In the genomic region with DNA sequence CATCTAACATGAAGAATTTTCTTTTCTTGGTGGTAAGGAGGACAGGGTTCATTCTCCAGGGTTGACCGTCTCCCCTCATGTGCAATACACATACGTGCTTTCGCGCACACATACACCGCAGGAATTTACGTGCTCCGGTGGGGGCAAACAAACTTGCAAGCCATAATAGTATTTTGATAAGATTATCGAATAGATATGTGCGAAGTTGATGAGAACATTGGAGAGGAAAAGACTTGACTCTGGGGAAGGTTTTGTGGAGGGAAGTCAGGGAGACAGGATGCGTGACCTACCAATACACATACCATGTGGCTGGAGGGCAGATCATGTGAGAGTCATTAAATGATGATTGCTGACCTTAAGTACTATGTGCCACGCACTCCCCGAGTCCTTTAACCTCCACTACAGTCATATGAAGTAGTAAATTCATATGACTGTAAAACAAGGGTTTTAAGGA, we compare ENCODE assay signal across 8 cellular contexts. TPM values are rescaled to one million over a fixed set of nuclear protein-coding genes. Genes with fewer than 3 reads are reported as not detected.
DNase-seq lines count a peak whose midpoint lies in the region; ATAC-seq and TF ChIP-seq lines count a peak whose summit lies in the region.

No MANE protein-coding gene starts in this region.

- CTCF ChIA-PET in IMR-90 (lab: Yijun Ruan, JAX): no interaction called here

- H3K36me3 ChIP-seq in IMR-90 (ENCODE audit: control insufficient read depth, insufficient read depth, low read length): no peaks in the 10 kb centered on the region

- H2BK120ac ChIP-seq in IMR-90 (ENCODE audit: low read depth, low read length): no peak overlapping the region

- DNase-seq in EH (ENCODE audit: low read depth): peak; percentile 69
- peak; percentile 31 for DNase-seq in IMR-90
- DNase-seq in activated CD4-positive, alpha-beta T cell treated with anti-CD3 and anti-CD28 coated beads, Interleukin-2, amount 50 U/mL, for 48 hours: peak; percentile 31 to 35
- peak; percentile 33 for DNase-seq in stimulated activated naive CD8-positive, alpha-beta T cell treated with anti-CD3 and anti-CD28 coated beads, Interleukin-15, Interleukin-2, amounts not matched to agents 100 U/mL and 50 U/mL, for 24 hours
- no peak for DNase-seq in H4 (ENCODE audit: low spot score)
- no peak for DNase-seq in pons (ENCODE audit: low spot score)

- peak overlapping the region; percentile 26 for H2AFZ ChIP-seq in IMR-90 (replicated peaks; ENCODE audit: low read length, poor library complexity)

- no peaks in the 10 kb centered on the region for H3K27me3 ChIP-seq in IMR-90 (ENCODE audit: control insufficient read depth, insufficient read depth, low read length)

- ATAC-seq in IMR-90 (ENCODE audit: low read depth): no peak
- peak; percentile 21 for ATAC-seq in stimulated activated naive CD8-positive, alpha-beta T cell treated with anti-CD3 and anti-CD28 coated beads, Interleukin-15, Interleukin-2, amounts not matched to agents 100 U/mL and 50 U/mL, for 24 hours
- ATAC-seq in HG02763 (IDR thresholded peaks at IDR 0.05; ENCODE audit: unreplicated experiment): no peak

- no peak overlapping the region for H3K27ac ChIP-seq in IMR-90 (ENCODE audit: insufficient read depth, low read length)

- H4K8ac ChIP-seq in IMR-90 (ENCODE audit: low read depth in 2 of 2, low read length in 2 of 2): peak overlapping the region; percentile 5 to 89; a peak in 3 of 4 replicates

- no peak for TF ChIP-seq CTCF in IMR-90 (conservative IDR thresholded peaks at IDR 0.05; ENCODE audit: low read depth, low read length)

- H2AK9ac ChIP-seq in IMR-90 (replicated peaks; ENCODE audit: low read depth, low read length, poor library complexity): no peak overlapping the region

- no peak overlapping the region for H2BK20ac ChIP-seq in IMR-90 (ENCODE audit: low read depth, low read length)

- H3K4me3 ChIP-seq in IMR-90 (ENCODE audit: insufficient read depth, low read depth, low read length) (peak overlapping the region; percentile 88), iPS-11a (ENCODE audit: low read depth, low read length) (peak overlapping the region; percentile 94)

- no peak for TF ChIP-seq POLR2A in IMR-90 (IDR thresholded peaks at IDR 0.05; ENCODE audit: low read depth, low read length)

- no peaks in the 10 kb centered on the region for H3K9me3 ChIP-seq in IMR-90 (ENCODE audit: control insufficient read depth, insufficient read depth, low read length)

- H4K20me1 ChIP-seq in IMR-90 (ENCODE audit: insufficient read depth, low read length): no peaks in the 10 kb centered on the region

- peak overlapping the region; percentile 5; the same call in 1 of the 2 replicates for H3K9ac ChIP-seq in IMR-90 (ENCODE audit: low read depth, low read length)

- peaks cover 2 to 23% of the 10 kb centered on the region in 2 experiments for H3K79me1 ChIP-seq in IMR-90 (ENCODE audit: low read depth in 1 of 2, low read length in 2 of 2)

- no peak overlapping the region for H3K14ac ChIP-seq in IMR-90 (replicated peaks; ENCODE audit: low read depth, low read length)

- peak overlapping the region; percentile 93 for H3K4me2 ChIP-seq in IMR-90 (ENCODE audit: low read depth, low read length)

- no peak overlapping the region for H2BK5ac ChIP-seq in IMR-90 (ENCODE audit: low read depth, low read length, poor library complexity, severe bottlenecking)

- POLR2A ChIA-PET in IMR-90 (lab: Charles Lee; ENCODE audit: unreplicated experiment): no interaction called here

- no peak overlapping the region for H3K23ac ChIP-seq in IMR-90 (ENCODE audit: low read depth, low read length)

- WGBS in IMR-90 (ENCODE audit: extremely low coverage in 2 of 2, insufficient read length in 1 of 2), 2 experiments: no CpG with 5 or more reads among the region's 12 CpGs

- H3K4ac ChIP-seq in IMR-90 (ENCODE audit: low read depth, low read length): no peak overlapping the region

- H3K18ac ChIP-seq in IMR-90 (ENCODE audit: low read depth, low read length): no peak overlapping the region

- peaks cover 2% of the 10 kb centered on the region; the same call in 1 of the 2 replicates for H3K4me1 ChIP-seq in IMR-90 (ENCODE audit: control insufficient read depth, insufficient read depth, low read length)

- dilution Hi-C loops in IMR-90 (cut with HindIII; ENCODE audit: low sequenced_read_pairs, unreplicated experiment): no loop called here

- no peak for TF ChIP-seq RAD21 in IMR-90 (IDR thresholded peaks at IDR 0.05; ENCODE audit: low read length)

- peaks cover 3% of the 10 kb centered on the region; the same call in 1 of the 2 replicates for H3K9me1 ChIP-seq in IMR-90 (ENCODE audit: insufficient read depth, low read length)

- no peak overlapping the region for H4K91ac ChIP-seq in IMR-90 (ENCODE audit: insufficient read depth, low read depth, low read length)

- no peak overlapping the region for H2AK5ac ChIP-seq in IMR-90 (ENCODE audit: low read depth, low read length)

- no TSS peak for BruUV-seq in IMR-90 (replicated peaks; lab: Mats Ljungman, UMichigan)

- H2BK15ac ChIP-seq in IMR-90 (ENCODE audit: low read depth, low read length): no peak overlapping the region

- H4K5ac ChIP-seq in IMR-90 (ENCODE audit: low read depth, low read length): no peak overlapping the region

- 0 out of 2 replicates have a peak overlapping the region, but pooled peaks have one; percentile 79 for H3K56ac ChIP-seq in IMR-90 (ENCODE audit: extremely low read depth, insufficient read depth, low read length)

- intact Hi-C loops in IMR-90 (cut with micrococcal nuclease): no loop called here

- in situ Hi-C loops in IMR-90 (cut with MboI; ENCODE audit: low sequenced_read_pairs): no loop called here

TF ChIP-seq in IMR-90, 13 proteins besides CTCF, POLR2A, EP300 and RAD21:
- 0 out of 2 replicates have a peak, but pooled peaks have one; percentile 36 for TF ChIP-seq MAZ (IDR thresholded peaks at IDR 0.05; ENCODE audit: borderline replicate concordance, low read depth, low read length)
- TF ChIP-seq NFE2L2 (IDR thresholded peaks at IDR 0.05; ENCODE audit: low read depth, low read length): no peak

RNA-seq across cellular contexts. Expression of a gene that starts 0.9 kb away (rescaled TPM):
- 12.2 and 18.8 TPM in 2 replicates for total RNA-seq in IMR-90 (2012; rRNA removed)
- 4.9 and 5.1 TPM in 2 replicates for polyA plus RNA-seq in IMR-90 (2012; rRNA removed)
- 1.6 and 4.9 TPM in 2 replicates for polyA plus RNA-seq in IMR-90 (2012; cell fraction: cytosol; rRNA removed)
- 0.51 and 3.1 TPM in 2 replicates for polyA plus RNA-seq in IMR-90 (2012; cell fraction: nucleus; rRNA removed; ENCODE audit: low replicate concordance)
- 5.2 and 11.2 TPM in 2 replicates for total RNA-seq in H4 (2014; rRNA removed; shearing (Covaris generic))

RNA-seq across cellular contexts. Expression of a gene that starts 4.1 kb away (rescaled TPM):
- 10.3 and 11.1 TPM in 2 replicates for total RNA-seq in IMR-90 (2012; rRNA removed)
- 6.0 and 6.6 TPM in 2 replicates for polyA plus RNA-seq in IMR-90 (2012; rRNA removed)
- polyA plus RNA-seq in IMR-90 (2012; cell fraction: cytosol; rRNA removed): 2.8 and 3.2 TPM in 2 replicates
- polyA plus RNA-seq in IMR-90 (2012; cell fraction: nucleus; rRNA removed; ENCODE audit: low replicate concordance): 10.0 and 16.7 TPM in 2 replicates
- total RNA-seq in H4 (2014; rRNA removed; shearing (Covaris generic)): 6.4 and 7.1 TPM in 2 replicates

Comparison
In these comparisons a context has a peak if more than half of its experiments do, and no peak if none do; other contexts are left out.
1. DNase-seq: peak in EH (single experiment), IMR-90 (single experiment), activated CD4-positive, alpha-beta T cell treated with anti-CD3 and anti-CD28 coated beads, Interleukin-2, amount 50 U/mL, for 48 hours (2 of 2) and stimulated activated naive CD8-positive, alpha-beta T cell treated with anti-CD3 and anti-CD28 coated beads, Interleukin-15, Interleukin-2, amounts not matched to agents 100 U/mL and 50 U/mL, for 24 hours (single experiment); none in H4 (single experiment) and pons (single experiment).